30 cellular contexts compared by ENCODE assay signal in the genomic region with DNA sequence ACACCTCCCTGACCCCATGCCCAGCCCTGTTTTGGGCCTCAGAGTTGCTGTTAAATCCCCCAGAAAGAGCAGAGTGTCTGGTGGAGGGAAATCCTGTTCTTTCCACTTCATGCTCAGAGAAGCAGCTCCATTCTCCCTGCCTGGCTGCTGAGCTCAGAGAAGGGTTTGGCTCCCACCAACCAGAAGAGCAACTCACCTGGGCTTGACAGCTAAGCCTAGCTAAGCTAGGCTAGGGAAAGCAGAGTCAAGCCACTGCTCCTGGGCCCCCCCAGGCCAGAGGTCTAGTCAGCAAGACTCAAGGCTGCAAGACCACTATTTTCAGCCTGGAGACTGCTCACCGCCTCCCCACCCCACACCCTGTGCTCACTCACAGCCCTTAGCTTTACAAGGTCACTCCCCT. TPM values are rescaled to one million over a fixed set of nuclear protein-coding genes. Genes with fewer than 3 reads are reported as not detected.
"Had no signal": no experiment of that assay in that cellular context is flagged by ENCODE, and none has a peak within 500 bp of the region (broad histone marks: within the 10 kb centered on the region; RNA-seq: fewer than 3 reads in every experiment).

No MANE protein-coding gene starts in this region.

- H3K4me1 ChIP-seq: body of pancreas had no signal

- H3K9me3 ChIP-seq: body of pancreas had no signal

- H3K27ac ChIP-seq: body of pancreas, WERI-Rb-1 had no signal

- H3K36me3 ChIP-seq: WERI-Rb-1 had no signal

- H3K27ac Mint-ChIP-seq: activated B cell treated with CpG ODN at 0.5 μM for 24 hours; activated CD8-positive, alpha-beta T cell treated with anti-CD3 and anti-CD28 coated beads for 36 hours; activated naive CD8-positive, alpha-beta T cell; activated T-helper 17 cell treated with anti-CD3 and anti-CD28 coated beads, Interleukin-2, amount 50 U/mL, for 72 hours; T-helper 17 cell had no signal

- H3K4me1 Mint-ChIP-seq: activated B cell treated with CpG ODN at 0.5 μM for 24 hours; activated T-helper 17 cell treated with anti-CD3 and anti-CD28 coated beads, Interleukin-2, amount 50 U/mL, for 72 hours; T-helper 17 cell had no signal

- H3K9me3 Mint-ChIP-seq: activated B cell treated with CpG ODN at 0.5 μM for 24 hours; activated CD8-positive, alpha-beta T cell treated with anti-CD3 and anti-CD28 coated beads for 36 hours; activated T-cell treated with anti-CD3 and anti-CD28 coated beads, Interleukin-2, amount 50 U/mL, for 4 hours; activated T-helper 17 cell treated with anti-CD3 and anti-CD28 coated beads, Interleukin-2, amount 50 U/mL, for 72 hours had no signal

- ATAC-seq: activated CD4-positive, CD25-positive, alpha-beta regulatory T cell treated with anti-CD3 and anti-CD28 coated beads, Interleukin-2, amount 50 U/mL, for 24 hours; activated CD8-positive, alpha-beta T cell treated with anti-CD3 and anti-CD28 coated beads for 36 hours; activated T-cell treated with anti-CD3 and anti-CD28 coated beads, Interleukin-2, amount 50 U/mL, for 4 hours; activated T-helper 17 cell treated with anti-CD3 and anti-CD28 coated beads, Interleukin-2, amount 50 U/mL, for 72 hours; body of pancreas; esophagus mucosa; T-helper 17 cell had no signal

- H3K4me3 Mint-ChIP-seq: activated B cell treated with CpG ODN at 0.5 μM for 24 hours; activated CD8-positive, alpha-beta T cell treated with anti-CD3 and anti-CD28 coated beads for 36 hours; activated naive CD8-positive, alpha-beta T cell; activated T-cell treated with anti-CD3 and anti-CD28 coated beads, Interleukin-2, amount 50 U/mL, for 4 hours; activated T-helper 17 cell treated with anti-CD3 and anti-CD28 coated beads, Interleukin-2, amount 50 U/mL, for 72 hours; T-helper 17 cell had no signal

- H3K4me3 ChIP-seq: body of pancreas had no signal

- H3K27me3 ChIP-seq: body of pancreas had no signal

- H3K36me3 Mint-ChIP-seq: activated naive CD8-positive, alpha-beta T cell had no signal

- DNase-seq: activated B cell treated with CpG ODN at 0.5 μM for 24 hours; activated CD4-positive, alpha-beta T cell treated with anti-CD3 and anti-CD28 coated beads for 48 hours; activated CD4-positive, alpha-beta T cell treated with anti-CD3 and anti-CD28 coated beads, Interleukin-2, amount 50 U/mL, for 1 hour; activated CD4-positive, alpha-beta T cell treated with anti-CD3 and anti-CD28 coated beads, Interleukin-2, amount 50 U/mL, for 48 hours; activated CD8-positive, alpha-beta memory T cell treated with anti-CD3 and anti-CD28 coated beads for 24 hours; activated CD8-positive, alpha-beta T cell treated with anti-CD3 and anti-CD28 coated beads for 36 hours; activated effector memory CD4-positive, alpha-beta T cell treated with Interleukin-2 at 50 U/mL for 16 hours; activated gamma-delta T cell treated with Interleukin-2 at 50 U/mL for 16 hours; activated naive CD4-positive, alpha-beta T cell treated with anti-CD3 and anti-CD28 coated beads, Interleukin-2, amount 50 U/mL, for 16 hours; activated naive CD4-positive, alpha-beta T cell treated with Interleukin-2 at 50 U/mL for 16 hours; activated T-cell treated with anti-CD3 and anti-CD28 coated beads, Interleukin-2, amount 50 U/mL, for 4 hours; amniotic stem cell; anterior cingulate cortex; body of pancreas; caudate nucleus; cortex of kidney; dermis blood vessel endothelial cell; effector CD4-positive, alpha-beta T cell; foreskin fibroblast; glutamatergic neuron; T-helper 1 cell; T-helper 17 cell; WERI-Rb-1 had no signal

RNA-seq across cellular contexts. Expression of a gene that starts 13.6 kb away (rescaled TPM):
- total RNA-seq: activated B cell treated with CpG ODN at 0.5 μM for 24 hours; activated CD8-positive, alpha-beta T cell treated with anti-CD3 and anti-CD28 coated beads for 36 hours; activated T-cell treated with anti-CD3 and anti-CD28 coated beads, Interleukin-2, amount 50 U/mL, for 4 hours; activated T-helper 17 cell treated with anti-CD3 and anti-CD28 coated beads, Interleukin-2, amount 50 U/mL, for 72 hours; chondrocyte; dermis blood vessel endothelial cell; epithelial cell of proximal tubule; frontal cortex had no signal
